ENCODE assay signal across 8 cellular contexts in genomic region chr15:75335705-75336355, GRCh38. TPM values are rescaled to one million over a fixed set of nuclear protein-coding genes. Genes with fewer than 3 reads are reported as not detected.
DNase-seq lines count a peak whose midpoint lies in the region; TF ChIP-seq lines count a peak whose summit lies in the region.

Gene COMMD4 (plus strand): TSS chr15:75336063. CDS start chr15:75336090, 27 bp downstream.

- TF ChIP-seq CTCF in Caco-2 (IDR thresholded peaks at IDR 0.05; ENCODE audit: insufficient read depth in 1 of 2, low read depth in 1 of 2, low read length in 1 of 2, severe bottlenecking in 1 of 2, unreplicated experiment in 1 of 2) (no peak), astrocyte of the spinal cord (IDR thresholded peaks at IDR 0.05; ENCODE audit: low read depth, low read length) (no peak), hepatocyte (IDR thresholded peaks at IDR 0.05; ENCODE audit: poor library complexity) (no peak), uterus (IDR thresholded peaks at IDR 0.05) (peak in 2 of 4 experiments; percentile 8 to 20)

- H3K27me3 ChIP-seq in Caco-2 (replicated peaks; ENCODE audit: control insufficient read depth, insufficient read depth, low read length) (no peaks in the 10 kb centered on the region), H7 (ENCODE audit: control insufficient read depth, insufficient read depth, low read length) (no peaks in the 10 kb centered on the region), hepatocyte (no peaks in the 10 kb centered on the region), rectal smooth muscle tissue (ENCODE audit: control insufficient read depth, insufficient read depth, low read length) (no peaks in the 10 kb centered on the region), uterus (no peaks in the 10 kb centered on the region)

- in situ Hi-C loops in astrocyte of the spinal cord (cut with HindIII; ENCODE audit: low sequenced_read_pairs), result no loop called here

- H3K9me3 ChIP-seq in Caco-2 (no peaks in the 10 kb centered on the region), hepatocyte (ENCODE audit: low read depth) (no peaks in the 10 kb centered on the region), uterus (no peaks in the 10 kb centered on the region)

- peak in 1 of 2 donors; percentile 27 for TF ChIP-seq POLR2A in uterus (IDR thresholded peaks at IDR 0.05)

- peak within 1 kb of the TSS; percentile 43 for H3K9ac ChIP-seq in rectal smooth muscle tissue (ENCODE audit: low read length)

- H3K4me1 Mint-ChIP-seq in Caco-2 (ENCODE audit: low read depth, unreplicated experiment), result peaks cover 7% of the 10 kb centered on the region

- peak within 1 kb of the TSS; percentile 90 for H3K4me3 Mint-ChIP-seq in Caco-2 (ENCODE audit: unreplicated experiment)

- DNase-seq in Caco-2 (peak; percentile 94 to 97), H7 (peak; percentile 89), NCI-H187 treated with DMSO at 0.1 percent for 48 hours (lab: John Stamatoyannopoulos, UW) (peak; percentile 8), T1000 (lab: John Stamatoyannopoulos, UW) (peak; percentile 88), astrocyte of the spinal cord (ENCODE audit: low read depth, low spot score) (peak; percentile 93), hepatocyte (ENCODE audit: low spot score) (peak; percentile 97), uterus (peak; percentile 95 to 98)

- peak within 1 kb of the TSS; percentile 97 for H2AFZ ChIP-seq in hepatocyte

- H3K36me3 Mint-ChIP-seq in Caco-2 (ENCODE audit: insufficient read depth, unreplicated experiment), result peaks cover 7% of the 10 kb centered on the region

- H3K4me1 ChIP-seq in Caco-2 (no peaks in the 10 kb centered on the region; the same call in 1 of the 2 replicates), hepatocyte (ENCODE audit: insufficient read depth) (peaks cover 4% of the 10 kb centered on the region), rectal smooth muscle tissue (ENCODE audit: control insufficient read depth, insufficient read depth, low read length) (peaks cover 8% of the 10 kb centered on the region), uterus (no peaks in the 10 kb centered on the region)

- H3K4me2 ChIP-seq in hepatocyte, result peak within 1 kb of the TSS; percentile 90

- no peaks in the 10 kb centered on the region for H3K27me3 Mint-ChIP-seq in Caco-2 (ENCODE audit: insufficient read depth, unreplicated experiment)

- peak within 1 kb of the TSS; percentile 65 for H3K27ac ChIP-seq in hepatocyte
- peak within 1 kb of the TSS; percentile 51 for H3K27ac ChIP-seq in rectal smooth muscle tissue (ENCODE audit: low read depth, low read length)
- H3K27ac ChIP-seq in uterus, result peak within 1 kb of the TSS; percentile 54 to 75

- H3K79me2 ChIP-seq in hepatocyte, result peaks cover 13% of the 10 kb centered on the region

- H3K36me3 ChIP-seq in Caco-2 (ENCODE audit: control insufficient read depth, insufficient read depth, low read length) (no peaks in the 10 kb centered on the region), H7 (replicated peaks; ENCODE audit: control insufficient read depth, insufficient read depth, low read length) (peaks cover 3% of the 10 kb centered on the region), hepatocyte (replicated peaks; ENCODE audit: insufficient read depth, low read depth) (no peaks in the 10 kb centered on the region), rectal smooth muscle tissue (ENCODE audit: control insufficient read depth, insufficient read depth, low read length) (peaks cover 4% of the 10 kb centered on the region), uterus (no peaks in the 10 kb centered on the region)

- H4K20me1 ChIP-seq in hepatocyte (ENCODE audit: insufficient read depth, poor library complexity, severe bottlenecking), result no peaks in the 10 kb centered on the region

- POLR2A ChIA-PET in Caco-2 (lab: Charles Lee), result interaction anchor here (1.0 kb wide), 1 partner anchor 32 kb away, joined by 3 read pairs; the partner anchor contains the start of gene MAN2C1

- WGBS in hepatocyte (ENCODE audit: low lambda C conversion rate, missing lambda C conversion rate), result 3% methylated on average over 27 of the region's 42 CpGs

- BruUV-seq in Caco-2 (replicated peaks; lab: Mats Ljungman, UMichigan), result no TSS peak

- intact Hi-C loops in Caco-2 (cut with micrococcal nuclease; ENCODE audit: unreplicated experiment) (no loop called here), uterus (cut with DNase I; ENCODE audit: low total_unique reads) (no loop called here)

- H3K27ac Mint-ChIP-seq in Caco-2 (ENCODE audit: unreplicated experiment), result peak within 1 kb of the TSS; percentile 94

- H3K9me2 ChIP-seq in hepatocyte (replicated peaks; ENCODE audit: insufficient read depth), result no peaks in the 10 kb centered on the region

- CTCF ChIA-PET in Caco-2 (lab: Charles Lee), result interaction anchor here (1.0 kb wide), 1 partner anchor 32 kb away, joined by 3 read pairs; no protein-coding TSS in a partner anchor

- peak within 1 kb of the TSS; percentile 64 for H3K4me3 ChIP-seq in Caco-2 (ENCODE audit: low read depth, low read length)
- H3K4me3 ChIP-seq in H7 (ENCODE audit: insufficient read depth, low read depth, low read length), result peak within 1 kb of the TSS; percentile 77
- H3K4me3 ChIP-seq in astrocyte of the spinal cord (ENCODE audit: low read depth, low read length), result peak within 1 kb of the TSS; percentile 86
- H3K4me3 ChIP-seq in hepatocyte, result peak within 1 kb of the TSS; percentile 76
- H3K4me3 ChIP-seq in rectal smooth muscle tissue (ENCODE audit: low read length), result peak within 1 kb of the TSS; percentile 84
- H3K4me3 ChIP-seq in uterus, result peak within 1 kb of the TSS; percentile 56 to 60

- H3K9me3 Mint-ChIP-seq in Caco-2 (ENCODE audit: unreplicated experiment), result no peaks in the 10 kb centered on the region

RNA-seq across cellular contexts. Expression of gene COMMD4, which starts in this region (rescaled TPM):
- total RNA-seq in Caco-2 (2022) (93.9 and 94.3 TPM in 2 replicates), hepatocyte (46.0 and 70.3 TPM in 2 replicates), uterus (10 to 100 TPM; 29.9 to 53.0 (median 37.9) TPM)
- total RNA-seq in H7 (2014; rRNA removed; shearing (Covaris generic)), result 125 and 169 TPM in 2 replicates
- polyA plus RNA-seq in hepatocyte, result 99.2 and 105 TPM in 2 replicates

Comparison
In these comparisons a context has a peak if more than half of its experiments do, and no peak if none do; other contexts are left out.
1. Peak in every context shown above with its lines: DNase-seq, H3K4me3 ChIP-seq and H3K27ac ChIP-seq.
2. DNase-seq: peak in every context shown above with its lines; median percentile 97 in hepatocyte; 96 in uterus; 96 in Caco-2; 93 in astrocyte of the spinal cord; 89 in H7; 88 in T1000; 8 in NCI-H187 treated with DMSO at 0.1 percent for 48 hours.